In the genomic region with DNA sequence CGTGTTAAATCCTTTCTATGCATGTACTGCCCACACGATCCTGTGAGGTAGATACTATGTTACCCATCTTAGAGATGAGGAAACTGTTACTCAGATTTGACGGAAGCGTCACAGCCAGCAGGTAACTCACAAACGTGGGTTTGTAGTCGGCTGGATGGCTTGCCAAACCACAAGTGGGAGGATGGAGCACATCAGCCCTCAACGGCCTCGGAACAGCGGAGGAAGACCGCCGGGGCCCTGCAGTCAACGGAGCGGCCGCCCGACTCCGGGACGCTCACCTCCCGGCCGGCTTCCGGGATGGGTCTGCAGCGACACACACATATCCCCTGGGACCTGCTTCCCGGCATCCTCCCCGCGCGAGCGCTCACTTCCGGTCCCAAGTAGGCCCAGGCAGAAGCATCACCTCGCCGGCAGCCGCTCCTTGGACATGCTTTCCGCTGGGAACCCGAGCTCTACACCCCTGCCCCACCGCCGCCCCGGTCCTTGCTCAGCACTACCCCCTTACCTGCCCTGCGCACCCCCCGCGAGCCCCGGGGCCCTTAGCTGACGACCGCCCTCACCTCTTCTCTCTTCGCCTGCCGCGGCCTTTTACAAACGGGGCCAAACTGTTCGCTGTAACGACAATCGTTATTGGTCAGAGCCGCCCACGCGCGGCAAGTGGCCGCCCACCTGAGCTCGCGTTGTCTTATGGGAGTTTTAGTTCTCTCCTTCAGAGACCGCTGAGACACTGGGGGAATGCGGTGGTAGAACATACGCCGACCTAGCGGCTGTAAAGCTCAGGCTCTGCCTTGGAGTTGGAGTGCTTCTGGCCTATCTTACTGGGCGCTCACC, we compare ENCODE assay signal across 1 cellular context.
TF ChIP-seq lines count a peak whose summit lies in the region.

A gene (minus strand): TSS at position 607 of the 831 bp plus-strand sequence. CDS start 9,034 bp downstream, outside the sequence.

TF ChIP-seq in HepG2, 621 proteins besides CTCF, POLR2A, EP300 and RAD21 (continued from another document and continues in another):
- TF ChIP-seq, protein P1, sequence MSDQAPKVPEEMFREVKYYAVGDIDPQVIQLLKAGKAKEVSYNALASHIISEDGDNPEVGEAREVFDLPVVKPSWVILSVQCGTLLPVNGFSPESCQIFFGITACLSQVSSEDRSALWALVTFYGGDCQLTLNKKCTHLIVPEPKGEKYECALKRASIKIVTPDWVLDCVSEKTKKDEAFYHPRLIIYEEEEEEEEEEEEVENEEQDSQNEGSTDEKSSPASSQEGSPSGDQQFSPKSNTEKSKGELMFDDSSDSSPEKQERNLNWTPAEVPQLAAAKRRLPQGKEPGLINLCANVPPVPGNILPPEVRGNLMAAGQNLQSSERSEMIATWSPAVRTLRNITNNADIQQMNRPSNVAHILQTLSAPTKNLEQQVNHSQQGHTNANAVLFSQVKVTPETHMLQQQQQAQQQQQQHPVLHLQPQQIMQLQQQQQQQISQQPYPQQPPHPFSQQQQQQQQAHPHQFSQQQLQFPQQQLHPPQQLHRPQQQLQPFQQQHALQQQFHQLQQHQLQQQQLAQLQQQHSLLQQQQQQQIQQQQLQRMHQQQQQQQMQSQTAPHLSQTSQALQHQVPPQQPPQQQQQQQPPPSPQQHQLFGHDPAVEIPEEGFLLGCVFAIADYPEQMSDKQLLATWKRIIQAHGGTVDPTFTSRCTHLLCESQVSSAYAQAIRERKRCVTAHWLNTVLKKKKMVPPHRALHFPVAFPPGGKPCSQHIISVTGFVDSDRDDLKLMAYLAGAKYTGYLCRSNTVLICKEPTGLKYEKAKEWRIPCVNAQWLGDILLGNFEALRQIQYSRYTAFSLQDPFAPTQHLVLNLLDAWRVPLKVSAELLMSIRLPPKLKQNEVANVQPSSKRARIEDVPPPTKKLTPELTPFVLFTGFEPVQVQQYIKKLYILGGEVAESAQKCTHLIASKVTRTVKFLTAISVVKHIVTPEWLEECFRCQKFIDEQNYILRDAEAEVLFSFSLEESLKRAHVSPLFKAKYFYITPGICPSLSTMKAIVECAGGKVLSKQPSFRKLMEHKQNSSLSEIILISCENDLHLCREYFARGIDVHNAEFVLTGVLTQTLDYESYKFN (CRISPR knock-in tag; conservative IDR thresholded peaks at IDR 0.05), result peak; percentile 73
- peak; percentile 80 for TF ChIP-seq JARID2 (CRISPR knock-in tag; IDR thresholded peaks at IDR 0.05; ENCODE audit: insufficient replicate concordance)
- TF ChIP-seq, protein P2, sequence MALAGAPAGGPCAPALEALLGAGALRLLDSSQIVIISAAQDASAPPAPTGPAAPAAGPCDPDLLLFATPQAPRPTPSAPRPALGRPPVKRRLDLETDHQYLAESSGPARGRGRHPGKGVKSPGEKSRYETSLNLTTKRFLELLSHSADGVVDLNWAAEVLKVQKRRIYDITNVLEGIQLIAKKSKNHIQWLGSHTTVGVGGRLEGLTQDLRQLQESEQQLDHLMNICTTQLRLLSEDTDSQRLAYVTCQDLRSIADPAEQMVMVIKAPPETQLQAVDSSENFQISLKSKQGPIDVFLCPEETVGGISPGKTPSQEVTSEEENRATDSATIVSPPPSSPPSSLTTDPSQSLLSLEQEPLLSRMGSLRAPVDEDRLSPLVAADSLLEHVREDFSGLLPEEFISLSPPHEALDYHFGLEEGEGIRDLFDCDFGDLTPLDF (CRISPR knock-in tag; IDR thresholded peaks at IDR 0.05), result peak; percentile 64
- no peak for TF ChIP-seq ZNF549 (CRISPR knock-in tag; IDR thresholded peaks at IDR 0.05)
- TF ChIP-seq, protein P3, sequence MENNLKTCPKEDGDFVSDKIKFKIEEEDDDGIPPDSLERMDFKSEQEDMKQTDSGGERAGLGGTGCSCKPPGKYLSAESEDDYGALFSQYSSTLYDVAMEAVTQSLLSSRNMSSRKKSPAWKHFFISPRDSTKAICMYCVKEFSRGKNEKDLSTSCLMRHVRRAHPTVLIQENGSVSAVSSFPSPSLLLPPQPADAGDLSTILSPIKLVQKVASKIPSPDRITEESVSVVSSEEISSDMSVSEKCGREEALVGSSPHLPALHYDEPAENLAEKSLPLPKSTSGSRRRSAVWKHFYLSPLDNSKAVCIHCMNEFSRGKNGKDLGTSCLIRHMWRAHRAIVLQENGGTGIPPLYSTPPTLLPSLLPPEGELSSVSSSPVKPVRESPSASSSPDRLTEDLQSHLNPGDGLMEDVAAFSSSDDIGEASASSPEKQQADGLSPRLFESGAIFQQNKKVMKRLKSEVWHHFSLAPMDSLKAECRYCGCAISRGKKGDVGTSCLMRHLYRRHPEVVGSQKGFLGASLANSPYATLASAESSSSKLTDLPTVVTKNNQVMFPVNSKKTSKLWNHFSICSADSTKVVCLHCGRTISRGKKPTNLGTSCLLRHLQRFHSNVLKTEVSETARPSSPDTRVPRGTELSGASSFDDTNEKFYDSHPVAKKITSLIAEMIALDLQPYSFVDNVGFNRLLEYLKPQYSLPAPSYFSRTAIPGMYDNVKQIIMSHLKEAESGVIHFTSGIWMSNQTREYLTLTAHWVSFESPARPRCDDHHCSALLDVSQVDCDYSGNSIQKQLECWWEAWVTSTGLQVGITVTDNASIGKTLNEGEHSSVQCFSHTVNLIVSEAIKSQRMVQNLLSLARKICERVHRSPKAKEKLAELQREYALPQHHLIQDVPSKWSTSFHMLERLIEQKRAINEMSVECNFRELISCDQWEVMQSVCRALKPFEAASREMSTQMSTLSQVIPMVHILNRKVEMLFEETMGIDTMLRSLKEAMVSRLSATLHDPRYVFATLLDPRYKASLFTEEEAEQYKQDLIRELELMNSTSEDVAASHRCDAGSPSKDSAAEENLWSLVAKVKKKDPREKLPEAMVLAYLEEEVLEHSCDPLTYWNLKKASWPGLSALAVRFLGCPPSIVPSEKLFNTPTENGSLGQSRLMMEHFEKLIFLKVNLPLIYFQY (CRISPR knock-in tag; IDR thresholded peaks at IDR 0.05; ENCODE audit: borderline replicate concordance), result no peak
- TF ChIP-seq, protein P4, sequence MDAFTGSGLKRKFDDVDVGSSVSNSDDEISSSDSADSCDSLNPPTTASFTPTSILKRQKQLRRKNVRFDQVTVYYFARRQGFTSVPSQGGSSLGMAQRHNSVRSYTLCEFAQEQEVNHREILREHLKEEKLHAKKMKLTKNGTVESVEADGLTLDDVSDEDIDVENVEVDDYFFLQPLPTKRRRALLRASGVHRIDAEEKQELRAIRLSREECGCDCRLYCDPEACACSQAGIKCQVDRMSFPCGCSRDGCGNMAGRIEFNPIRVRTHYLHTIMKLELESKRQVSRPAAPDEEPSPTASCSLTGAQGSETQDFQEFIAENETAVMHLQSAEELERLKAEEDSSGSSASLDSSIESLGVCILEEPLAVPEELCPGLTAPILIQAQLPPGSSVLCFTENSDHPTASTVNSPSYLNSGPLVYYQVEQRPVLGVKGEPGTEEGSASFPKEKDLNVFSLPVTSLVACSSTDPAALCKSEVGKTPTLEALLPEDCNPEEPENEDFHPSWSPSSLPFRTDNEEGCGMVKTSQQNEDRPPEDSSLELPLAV (CRISPR knock-in tag; conservative IDR thresholded peaks at IDR 0.05; ENCODE audit: low read depth), result no peak
- peak; percentile 22; the same call in 1 of the 2 replicates for TF ChIP-seq ZNF558 (CRISPR knock-in tag; IDR thresholded peaks at IDR 0.05; ENCODE audit: borderline replicate concordance)
- TF ChIP-seq ZFYVE20 (CRISPR knock-in tag; IDR thresholded peaks at IDR 0.05; ENCODE audit: borderline replicate concordance, low read depth), result no peak
- TF ChIP-seq, protein P5, sequence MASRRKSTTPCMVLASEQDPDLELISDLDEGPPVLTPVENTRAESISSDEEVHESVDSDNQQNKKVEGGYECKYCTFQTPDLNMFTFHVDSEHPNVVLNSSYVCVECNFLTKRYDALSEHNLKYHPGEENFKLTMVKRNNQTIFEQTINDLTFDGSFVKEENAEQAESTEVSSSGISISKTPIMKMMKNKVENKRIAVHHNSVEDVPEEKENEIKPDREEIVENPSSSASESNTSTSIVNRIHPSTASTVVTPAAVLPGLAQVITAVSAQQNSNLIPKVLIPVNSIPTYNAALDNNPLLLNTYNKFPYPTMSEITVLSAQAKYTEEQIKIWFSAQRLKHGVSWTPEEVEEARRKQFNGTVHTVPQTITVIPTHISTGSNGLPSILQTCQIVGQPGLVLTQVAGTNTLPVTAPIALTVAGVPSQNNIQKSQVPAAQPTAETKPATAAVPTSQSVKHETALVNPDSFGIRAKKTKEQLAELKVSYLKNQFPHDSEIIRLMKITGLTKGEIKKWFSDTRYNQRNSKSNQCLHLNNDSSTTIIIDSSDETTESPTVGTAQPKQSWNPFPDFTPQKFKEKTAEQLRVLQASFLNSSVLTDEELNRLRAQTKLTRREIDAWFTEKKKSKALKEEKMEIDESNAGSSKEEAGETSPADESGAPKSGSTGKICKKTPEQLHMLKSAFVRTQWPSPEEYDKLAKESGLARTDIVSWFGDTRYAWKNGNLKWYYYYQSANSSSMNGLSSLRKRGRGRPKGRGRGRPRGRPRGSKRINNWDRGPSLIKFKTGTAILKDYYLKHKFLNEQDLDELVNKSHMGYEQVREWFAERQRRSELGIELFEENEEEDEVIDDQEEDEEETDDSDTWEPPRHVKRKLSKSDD (CRISPR knock-in tag; IDR thresholded peaks at IDR 0.05; ENCODE audit: low read depth), result peak; percentile 91; the same call in 1 of the 2 replicates
- TF ChIP-seq HNRNPL (IDR thresholded peaks at IDR 0.05; ENCODE audit: low read depth, low read length), result 0 out of 2 replicates have a peak, but pooled peaks have one; percentile 37
- TF ChIP-seq ZNF343 (CRISPR knock-in tag; IDR thresholded peaks at IDR 0.05), result peak; percentile 76
- TF ChIP-seq RBM39 (IDR thresholded peaks at IDR 0.05; ENCODE audit: low read depth, low read length, poor library complexity, severe bottlenecking), result peak; percentile 98
- no peak for TF ChIP-seq SIN3B (IDR thresholded peaks at IDR 0.05; ENCODE audit: low read length)
- no peak for TF ChIP-seq WIZ (CRISPR knock-in tag; IDR thresholded peaks at IDR 0.05)
- TF ChIP-seq ARHGAP35 (CRISPR knock-in tag; IDR thresholded peaks at IDR 0.05; ENCODE audit: borderline replicate concordance), result peak; percentile 20; the same call in 1 of the 2 replicates
- TF ChIP-seq ZKSCAN5 (CRISPR knock-in tag; IDR thresholded peaks at IDR 0.05), result peak; percentile 72; the same call in 1 of the 2 replicates
- TF ChIP-seq SMAD9 (CRISPR knock-in tag; IDR thresholded peaks at IDR 0.05), result no peak
- peak; percentile 90 for TF ChIP-seq ZNF543 (CRISPR knock-in tag; IDR thresholded peaks at IDR 0.05)
- TF ChIP-seq REL (CRISPR knock-in tag; conservative IDR thresholded peaks at IDR 0.05), result no peak
- TF ChIP-seq, protein P6, sequence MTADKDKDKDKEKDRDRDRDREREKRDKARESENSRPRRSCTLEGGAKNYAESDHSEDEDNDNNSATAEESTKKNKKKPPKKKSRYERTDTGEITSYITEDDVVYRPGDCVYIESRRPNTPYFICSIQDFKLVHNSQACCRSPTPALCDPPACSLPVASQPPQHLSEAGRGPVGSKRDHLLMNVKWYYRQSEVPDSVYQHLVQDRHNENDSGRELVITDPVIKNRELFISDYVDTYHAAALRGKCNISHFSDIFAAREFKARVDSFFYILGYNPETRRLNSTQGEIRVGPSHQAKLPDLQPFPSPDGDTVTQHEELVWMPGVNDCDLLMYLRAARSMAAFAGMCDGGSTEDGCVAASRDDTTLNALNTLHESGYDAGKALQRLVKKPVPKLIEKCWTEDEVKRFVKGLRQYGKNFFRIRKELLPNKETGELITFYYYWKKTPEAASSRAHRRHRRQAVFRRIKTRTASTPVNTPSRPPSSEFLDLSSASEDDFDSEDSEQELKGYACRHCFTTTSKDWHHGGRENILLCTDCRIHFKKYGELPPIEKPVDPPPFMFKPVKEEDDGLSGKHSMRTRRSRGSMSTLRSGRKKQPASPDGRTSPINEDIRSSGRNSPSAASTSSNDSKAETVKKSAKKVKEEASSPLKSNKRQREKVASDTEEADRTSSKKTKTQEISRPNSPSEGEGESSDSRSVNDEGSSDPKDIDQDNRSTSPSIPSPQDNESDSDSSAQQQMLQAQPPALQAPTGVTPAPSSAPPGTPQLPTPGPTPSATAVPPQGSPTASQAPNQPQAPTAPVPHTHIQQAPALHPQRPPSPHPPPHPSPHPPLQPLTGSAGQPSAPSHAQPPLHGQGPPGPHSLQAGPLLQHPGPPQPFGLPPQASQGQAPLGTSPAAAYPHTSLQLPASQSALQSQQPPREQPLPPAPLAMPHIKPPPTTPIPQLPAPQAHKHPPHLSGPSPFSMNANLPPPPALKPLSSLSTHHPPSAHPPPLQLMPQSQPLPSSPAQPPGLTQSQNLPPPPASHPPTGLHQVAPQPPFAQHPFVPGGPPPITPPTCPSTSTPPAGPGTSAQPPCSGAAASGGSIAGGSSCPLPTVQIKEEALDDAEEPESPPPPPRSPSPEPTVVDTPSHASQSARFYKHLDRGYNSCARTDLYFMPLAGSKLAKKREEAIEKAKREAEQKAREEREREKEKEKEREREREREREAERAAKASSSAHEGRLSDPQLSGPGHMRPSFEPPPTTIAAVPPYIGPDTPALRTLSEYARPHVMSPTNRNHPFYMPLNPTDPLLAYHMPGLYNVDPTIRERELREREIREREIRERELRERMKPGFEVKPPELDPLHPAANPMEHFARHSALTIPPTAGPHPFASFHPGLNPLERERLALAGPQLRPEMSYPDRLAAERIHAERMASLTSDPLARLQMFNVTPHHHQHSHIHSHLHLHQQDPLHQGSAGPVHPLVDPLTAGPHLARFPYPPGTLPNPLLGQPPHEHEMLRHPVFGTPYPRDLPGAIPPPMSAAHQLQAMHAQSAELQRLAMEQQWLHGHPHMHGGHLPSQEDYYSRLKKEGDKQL (CRISPR knock-in tag; IDR thresholded peaks at IDR 0.05; ENCODE audit: low read depth), result peak; percentile 11; the same call in 1 of the 2 replicates
- TF ChIP-seq RFXANK (CRISPR knock-in tag; IDR thresholded peaks at IDR 0.05), result no peak; the same call in 1 of the 2 replicates
- TF ChIP-seq PITX1 (CRISPR knock-in tag; IDR thresholded peaks at IDR 0.05), result peak; percentile 86
- TF ChIP-seq, protein P7, sequence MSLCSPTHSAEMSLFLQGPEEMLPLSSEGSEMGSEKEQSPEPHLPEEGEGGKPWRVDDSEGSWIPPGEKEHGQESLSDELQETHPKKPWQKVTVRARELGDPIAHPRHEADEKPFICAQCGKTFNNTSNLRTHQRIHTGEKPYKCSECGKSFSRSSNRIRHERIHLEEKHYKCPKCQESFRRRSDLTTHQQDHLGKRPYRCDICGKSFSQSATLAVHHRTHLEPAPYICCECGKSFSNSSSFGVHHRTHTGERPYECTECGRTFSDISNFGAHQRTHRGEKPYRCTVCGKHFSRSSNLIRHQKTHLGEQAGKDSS (CRISPR knock-in tag; IDR thresholded peaks at IDR 0.05; ENCODE audit: borderline replicate concordance, low read depth), result peak; percentile 83
- TF ChIP-seq CAMTA2 (CRISPR knock-in tag; IDR thresholded peaks at IDR 0.05; ENCODE audit: borderline replicate concordance), result 0 out of 2 replicates have a peak, but pooled peaks have one; percentile 12
- TF ChIP-seq, protein P8, sequence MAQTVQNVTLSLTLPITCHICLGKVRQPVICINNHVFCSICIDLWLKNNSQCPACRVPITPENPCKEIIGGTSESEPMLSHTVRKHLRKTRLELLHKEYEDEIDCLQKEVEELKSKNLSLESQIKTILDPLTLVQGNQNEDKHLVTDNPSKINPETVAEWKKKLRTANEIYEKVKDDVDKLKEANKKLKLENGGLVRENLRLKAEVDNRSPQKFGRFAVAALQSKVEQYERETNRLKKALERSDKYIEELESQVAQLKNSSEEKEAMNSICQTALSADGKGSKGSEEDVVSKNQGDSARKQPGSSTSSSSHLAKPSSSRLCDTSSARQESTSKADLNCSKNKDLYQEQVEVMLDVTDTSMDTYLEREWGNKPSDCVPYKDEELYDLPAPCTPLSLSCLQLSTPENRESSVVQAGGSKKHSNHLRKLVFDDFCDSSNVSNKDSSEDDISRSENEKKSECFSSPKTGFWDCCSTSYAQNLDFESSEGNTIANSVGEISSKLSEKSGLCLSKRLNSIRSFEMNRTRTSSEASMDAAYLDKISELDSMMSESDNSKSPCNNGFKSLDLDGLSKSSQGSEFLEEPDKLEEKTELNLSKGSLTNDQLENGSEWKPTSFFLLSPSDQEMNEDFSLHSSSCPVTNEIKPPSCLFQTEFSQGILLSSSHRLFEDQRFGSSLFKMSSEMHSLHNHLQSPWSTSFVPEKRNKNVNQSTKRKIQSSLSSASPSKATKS (CRISPR knock-in tag; IDR thresholded peaks at IDR 0.05), result no peak
- TF ChIP-seq TMF1 (CRISPR knock-in tag; IDR thresholded peaks at IDR 0.05; ENCODE audit: low read depth), result no peak; the same call in 1 of the 2 replicates
